ENCODE assay signal across 9 cellular contexts in genomic region chr10:114548662-114549061, GRCh38.
A peak's percentile ranks its signal among the peaks of the same experiment; 100 is the strongest.
DNase-seq lines count a peak whose midpoint lies in the region; ATAC-seq, FAIRE-seq and TF ChIP-seq lines count a peak whose summit lies in the region.
"Had no signal": no experiment of that assay in that cellular context is flagged by ENCODE, and none has a peak within 500 bp of the region (broad histone marks: within the 10 kb centered on the region; RNA-seq: fewer than 3 reads in every experiment).

No MANE protein-coding gene starts in this region.

- no peak overlapping the region for H3K27ac Mint-ChIP-seq in T-helper 17 cell
- H3K27ac Mint-ChIP-seq: dendritic cell treated with granulocyte-macrophage colony-stimulating factor and Interleukin-4, amounts not matched to agents 40 ng/mL and 50 ng/mL, for 4 days had no signal

- H3K4me2 ChIP-seq in K562 (ENCODE audit: insufficient read depth, low read length): no peak overlapping the region

- intact Hi-C loops in K562 (cut with micrococcal nuclease) (loop anchor here (1.0 to 2.0 kb wide), 3 partner anchors 78 to 244 kb away; no protein-coding TSS in a partner anchor), left lung (cut with DNase I) (no loop called here), posterior vena cava (cut with DNase I) (loop anchor here (10.0 kb wide), 2 partner anchors 74 to 236 kb away; no protein-coding TSS in a partner anchor)

- TF ChIP-seq CTCF in AG10803 (conservative IDR thresholded peaks at IDR 0.05; ENCODE audit: low read length) (peak; percentile 54), HEK293 (tag by site-specific recombination; IDR thresholded peaks at IDR 0.05) (peak; percentile 56), K562 (IDR thresholded peaks at IDR 0.05 in 2 of 3, conservative IDR thresholded peaks at IDR 0.05 in 1 of 3; ENCODE audit: insufficient read depth in 2 of 3, low read depth in 1 of 3, low read length in 3 of 3) (peak; percentile 37 to 47 (median 38); a peak in 5 of 6 replicates), left lung (IDR thresholded peaks at IDR 0.05) (peak in 1 of 2 donors; percentile 27)

- H3K4me1 Mint-ChIP-seq in T-helper 17 cell: peaks cover 30% of the 10 kb centered on the region

- no TSS peak for BruUV-seq in K562 (replicated peaks; lab: Mats Ljungman, UMichigan)

- peaks cover 10% of the 10 kb centered on the region for H3K4me1 ChIP-seq in HEK293 (ENCODE audit: control insufficient read depth, insufficient read depth, low read length)
- H3K4me1 ChIP-seq in K562 (replicated peaks in 1 of 2; ENCODE audit: control insufficient read depth in 2 of 2, insufficient read depth in 2 of 2, low read length in 2 of 2): no peaks in the 10 kb centered on the region
- peaks cover 8 to 15% of the 10 kb centered on the region in 2 donors for H3K4me1 ChIP-seq in left lung

- H3K79me2 ChIP-seq in K562 (ENCODE audit: control insufficient read depth, insufficient read depth, low read length): no peaks in the 10 kb centered on the region

- H4K20me1 ChIP-seq in K562 (replicated peaks; ENCODE audit: control insufficient read depth, insufficient read depth, low read length): no peaks in the 10 kb centered on the region

- TF ChIP-seq POLR2A in K562 (conservative IDR thresholded peaks at IDR 0.05): no peak

- no peaks in the 10 kb centered on the region for H3K9me1 ChIP-seq in K562 (ENCODE audit: control insufficient read depth, insufficient read depth, low read length)

- peak; percentile 9 to 54; a peak in 2 of 4 replicates for TF ChIP-seq RAD21 in K562 (CRISPR knock-in tag; conservative IDR thresholded peaks at IDR 0.05 in 1 of 2, IDR thresholded peaks at IDR 0.05 in 1 of 2)

- no peaks in the 10 kb centered on the region for H3K9me3 ChIP-seq in HEK293 (ENCODE audit: control insufficient read depth, insufficient read depth, low read depth, low read length)
- no peaks in the 10 kb centered on the region for H3K9me3 ChIP-seq in K562 (replicated peaks; ENCODE audit: control insufficient read depth, insufficient read depth, low read depth, low read length)
- H3K9me3 ChIP-seq in left lung: no peaks in the 10 kb centered on the region
- H3K9me3 ChIP-seq in T-helper 17 cell (ENCODE audit: control insufficient read depth, low read length, poor library complexity, severe bottlenecking): no peaks in the 10 kb centered on the region

- H3K4me3 ChIP-seq in AG10803 (ENCODE audit: low read length) (no peak overlapping the region), HEK293 (ENCODE audit: low read depth, low read length) (no peak overlapping the region), K562 (no peak overlapping the region), left lung (no peak overlapping the region)

- FAIRE-seq in K562 (lab: Jason Lieb, UNC): no peak

- no peaks in the 10 kb centered on the region for H3K27me3 Mint-ChIP-seq in T-helper 17 cell

- no peaks in the 10 kb centered on the region for H3K36me3 ChIP-seq in HEK293 (ENCODE audit: control insufficient read depth in 2 of 2, insufficient read depth in 1 of 2, low read length in 2 of 2)
- H3K36me3 ChIP-seq in K562 (ENCODE audit: control insufficient read depth, insufficient read depth, low read length): no peaks in the 10 kb centered on the region
- H3K36me3 ChIP-seq in left lung: peaks cover 0 to 12% of the 10 kb centered on the region in 2 donors

- no peak overlapping the region for H3K9ac ChIP-seq in K562 (ENCODE audit: insufficient read depth in 1 of 2, low read depth in 2 of 2, low read length in 2 of 2)

- POLR2A ChIA-PET in HEK293 (lab: Yijun Ruan, JAX): no interaction called here
- POLR2A ChIA-PET in K562 (lab: Yijun Ruan, JAX): no interaction called here

- no peak for TF ChIP-seq EP300 in K562 (IDR thresholded peaks at IDR 0.05; ENCODE audit: low read length)

- H2AFZ ChIP-seq in K562 (ENCODE audit: low read depth, low read length): no peak overlapping the region

- H3K27ac ChIP-seq in HEK293 (ENCODE audit: extremely low read depth, low read depth, low read length) (no peak overlapping the region), K562 (ENCODE audit: extremely low read depth, low read depth, low read length) (no peak overlapping the region), left lung (no peak overlapping the region)

- no peaks in the 10 kb centered on the region for H3K36me3 Mint-ChIP-seq in T-helper 17 cell (ENCODE audit: low read depth)

- DNase-seq in AG10803 (ENCODE audit: low read depth) (peak; percentile 38), K562 (ENCODE audit: extremely low read depth in 1 of 4, low spot score in 3 of 4) (peak; percentile 7 to 24 (median 12)), left lung (no peak), posterior vena cava (ENCODE audit: low spot score) (no peak), superior temporal gyrus (ENCODE audit: extremely low spot score) (no peak), T-helper 17 cell (no peak)

- H3K4me3 Mint-ChIP-seq in T-helper 17 cell: no peak overlapping the region
- H3K4me3 Mint-ChIP-seq: dendritic cell treated with granulocyte-macrophage colony-stimulating factor and Interleukin-4, amounts not matched to agents 40 ng/mL and 50 ng/mL, for 4 days had no signal

- in situ Hi-C loops in K562 (cut with MboI): loop anchor here (10.0 kb wide), 1 partner anchor 146 kb away; no protein-coding TSS in a partner anchor

- 0% methylated on average over 2 of the region's 5 CpGs for WGBS in K562 (ENCODE audit: insufficient coverage, low coverage, missing lambda C conversion rate)

- ATAC-seq in K562: peak; percentile 56; the same call in 2 of the 3 replicates
- ATAC-seq in left lung: peak; percentile 73
- no peak for ATAC-seq in HG02642 (IDR thresholded peaks at IDR 0.05; ENCODE audit: poor library complexity, unreplicated experiment)
- no peak for ATAC-seq in T-helper 17 cell

- CTCF ChIA-PET in HEK293 (lab: Yijun Ruan, JAX): interaction anchor here (0.6 to 7.3 kb wide), 11 partner anchors 20 to 245 kb away, joined by 3 to 57 read pairs (median 10); no protein-coding TSS in a partner anchor
- CTCF ChIA-PET in K562 (lab: Yijun Ruan, JAX; ENCODE audit: low intra/inter-chr PET ratio): no interaction called here

- H3K27me3 ChIP-seq in K562 (ENCODE audit: control insufficient read depth in 2 of 2, insufficient read depth in 2 of 2, low read length in 2 of 2) (no peaks in the 10 kb centered on the region; a peak in 1 of 5 replicates), left lung (no peaks in the 10 kb centered on the region)

TF ChIP-seq in HEK293, 187 proteins besides CTCF, POLR2A, EP300 and RAD21:
- TF ChIP-seq ZNF654 (tag by site-specific recombination; IDR thresholded peaks at IDR 0.05; ENCODE audit: low read depth): peak; percentile 69
- TF ChIP-seq ZNF112 (tag by site-specific recombination; IDR thresholded peaks at IDR 0.05): no peak
- TF ChIP-seq IKZF3 (tag by site-specific recombination; IDR thresholded peaks at IDR 0.05): no peak

TF ChIP-seq in K562, 482 proteins besides CTCF, POLR2A, EP300 and RAD21:
- no peak for TF ChIP-seq ZNF24 (IDR thresholded peaks at IDR 0.05)
- TF ChIP-seq ZNF551 (CRISPR knock-in tag; IDR thresholded peaks at IDR 0.05): no peak
- TF ChIP-seq ZNF280B (CRISPR knock-in tag; IDR thresholded peaks at IDR 0.05): no peak
- no peak for TF ChIP-seq NFE2 (IDR thresholded peaks at IDR 0.05; ENCODE audit: low read depth)
- TF ChIP-seq CBX3 (IDR thresholded peaks at IDR 0.05; ENCODE audit: borderline replicate concordance in 1 of 2, low read length in 2 of 2): no peak
- TF ChIP-seq POU5F1 (IDR thresholded peaks at IDR 0.05; ENCODE audit: borderline replicate concordance, low read depth, low read length, partially characterized antibody): no peak
- no peak for TF ChIP-seq FOS (IDR thresholded peaks at IDR 0.05; ENCODE audit: extremely low read depth, insufficient read length)
- TF ChIP-seq GABPA (tag; conservative IDR thresholded peaks at IDR 0.05; ENCODE audit: low read depth): no peak
- no peak for TF ChIP-seq NCOA2 (IDR thresholded peaks at IDR 0.05; ENCODE audit: partially characterized antibody in 2 of 2)
- no peak for TF ChIP-seq ZBTB43 (CRISPR knock-in tag; IDR thresholded peaks at IDR 0.05)
- no peak for TF ChIP-seq ZNF76 (CRISPR knock-in tag; IDR thresholded peaks at IDR 0.05; ENCODE audit: borderline replicate concordance)
- no peak for TF ChIP-seq NFE2L1 (tag; IDR thresholded peaks at IDR 0.05; ENCODE audit: borderline replicate concordance, low read depth)
- TF ChIP-seq ZNF263 (CRISPR knock-in tag; IDR thresholded peaks at IDR 0.05; ENCODE audit: borderline replicate concordance): no peak
- no peak for TF ChIP-seq EZH2 (IDR thresholded peaks at IDR 0.05; ENCODE audit: borderline replicate concordance, low read depth, low read length)
- TF ChIP-seq NR2F6 (CRISPR knock-in tag; IDR thresholded peaks at IDR 0.05): no peak
- no peak for TF ChIP-seq CTBP1 (IDR thresholded peaks at IDR 0.05; ENCODE audit: borderline replicate concordance)
- TF ChIP-seq ZNF589 (CRISPR knock-in tag; IDR thresholded peaks at IDR 0.05; ENCODE audit: low read depth): no peak
- TF ChIP-seq GTF2E2 (tag; IDR thresholded peaks at IDR 0.05): no peak

Comparison
In these comparisons a context has a peak if more than half of its experiments do, and no peak if none do; other contexts are left out.
1. DNase-seq: peak in AG10803 (single experiment) and K562 (4 of 4); none in left lung (0 of 2), posterior vena cava (single experiment), superior temporal gyrus (single experiment) and T-helper 17 cell (0 of 3).
2. ATAC-seq: peak in K562 (single experiment) and left lung (single experiment); none in HG02642 (single experiment) and T-helper 17 cell (single experiment).
3. intact Hi-C loops: an anchor here in K562 (1.0 to 2.0 kb wide) and posterior vena cava (10.0 kb wide); none called in left lung.